ENCODE assay signal across 16 cellular contexts in the genomic region with DNA sequence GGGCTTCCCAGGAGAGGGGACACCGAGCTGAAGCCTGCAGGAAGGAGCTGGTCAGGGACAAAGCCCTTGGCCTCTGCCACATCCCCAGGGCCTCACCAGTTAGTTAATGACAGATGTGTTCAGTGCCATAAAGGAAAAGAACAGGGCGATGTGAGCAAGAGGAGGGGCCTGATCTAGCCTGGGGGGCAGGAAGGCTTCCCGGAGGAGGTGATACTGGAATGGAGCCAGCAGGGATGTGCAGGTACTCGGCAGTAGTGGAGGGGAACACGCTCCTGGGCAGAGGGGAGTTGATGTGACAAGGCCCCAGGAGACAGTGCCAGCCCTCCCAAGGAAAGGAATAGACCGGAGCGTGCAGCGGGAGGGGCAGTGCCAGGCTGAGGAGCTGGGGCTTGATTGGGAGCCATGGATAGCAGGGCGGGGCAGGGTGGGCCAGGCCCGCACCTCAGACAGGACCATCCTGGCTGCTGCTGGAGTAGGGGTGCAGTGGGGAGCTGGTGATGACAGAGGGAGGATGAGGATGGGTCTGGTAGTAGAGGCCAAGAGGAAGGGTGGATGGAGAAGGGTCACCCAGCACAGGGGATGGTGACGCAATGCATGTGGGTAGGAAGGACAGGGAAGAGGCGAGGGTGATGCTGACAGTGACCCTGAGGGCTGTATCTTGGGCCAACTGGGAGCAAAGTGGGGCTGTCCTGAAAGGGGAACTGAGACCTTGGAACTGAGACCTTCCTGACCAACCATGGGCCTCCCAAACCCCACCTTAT. TPM values are rescaled to one million over a fixed set of nuclear protein-coding genes. Genes with fewer than 3 reads are reported as not detected.
"Had no signal": no experiment of that assay in that cellular context is flagged by ENCODE, and none has a peak within 500 bp of the region (broad histone marks: within the 10 kb centered on the region; RNA-seq: fewer than 3 reads in every experiment).

No MANE protein-coding gene starts in this region.

- H3K4me3 ChIP-seq: ascending aorta, dorsolateral prefrontal cortex, left ventricle myocardium inferior, tibial artery, vagina had no signal

- DNase-seq: activated CD4-positive, alpha-beta T cell treated with anti-CD3 and anti-CD28 coated beads, Interleukin-2, amount 10 ng/mL, durations not matched to agents 7 days and 5 days; activated CD4-positive, CD25-positive, alpha-beta regulatory T cell; activated naive CD4-positive, alpha-beta T cell; activated naive CD8-positive, alpha-beta T cell treated with anti-CD3 and anti-CD28 coated beads, Interleukin-2, amount 50 U/mL, for 24 hours; dorsolateral prefrontal cortex; hippocampal formation; kidney; left ventricle myocardium inferior; natural killer cell; stimulated activated CD4-positive, alpha-beta T cell treated with anti-CD3 and anti-CD28 coated beads, Interleukin-12 subunit alpha, Interleukin-12 subunit beta, amount 100 ng/mL, for 4 hours; stimulated activated CD4-positive, alpha-beta T cell treated with anti-CD3 and anti-CD28 coated beads, Interleukin-2, amount 100 ng/mL, for 24 hours; tibial artery had no signal

- H3K27me3 ChIP-seq: ascending aorta, dorsolateral prefrontal cortex, tibial artery, vagina had no signal

- H3K27ac ChIP-seq: ascending aorta, dorsolateral prefrontal cortex, left ventricle myocardium inferior, tibial artery, vagina had no signal

- H3K4me1 ChIP-seq: ascending aorta, tibial artery had no signal

- H3K4me3 Mint-ChIP-seq: activated CD4-positive, alpha-beta T cell treated with anti-CD3 and anti-CD28 coated beads, Interleukin-2, amount 10 ng/mL, durations not matched to agents 7 days and 5 days; activated naive CD8-positive, alpha-beta T cell treated with anti-CD3 and anti-CD28 coated beads, Interleukin-2, amount 50 U/mL, for 24 hours; memory B cell; natural killer cell; stimulated activated effector memory CD8-positive, alpha-beta T cell treated with anti-CD3 and anti-CD28 coated beads, Interleukin-12 subunit alpha, Interleukin-12 subunit beta, amount 100 ng/mL, for 72 hours had no signal

- H3K9me3 Mint-ChIP-seq: activated CD4-positive, alpha-beta T cell treated with anti-CD3 and anti-CD28 coated beads, Interleukin-2, amount 10 ng/mL, durations not matched to agents 7 days and 5 days; natural killer cell; stimulated activated effector memory CD8-positive, alpha-beta T cell treated with anti-CD3 and anti-CD28 coated beads, Interleukin-12 subunit alpha, Interleukin-12 subunit beta, amount 100 ng/mL, for 72 hours had no signal

- H3K27ac Mint-ChIP-seq: activated CD4-positive, alpha-beta T cell treated with anti-CD3 and anti-CD28 coated beads, Interleukin-2, amount 10 ng/mL, durations not matched to agents 7 days and 5 days; activated naive CD8-positive, alpha-beta T cell treated with anti-CD3 and anti-CD28 coated beads, Interleukin-2, amount 50 U/mL, for 24 hours; memory B cell; natural killer cell; stimulated activated effector memory CD8-positive, alpha-beta T cell treated with anti-CD3 and anti-CD28 coated beads, Interleukin-12 subunit alpha, Interleukin-12 subunit beta, amount 100 ng/mL, for 72 hours had no signal

- H3K9me3 ChIP-seq: ascending aorta, left ventricle myocardium inferior, tibial artery, vagina had no signal

- H3K4me1 Mint-ChIP-seq: activated naive CD8-positive, alpha-beta T cell treated with anti-CD3 and anti-CD28 coated beads, Interleukin-2, amount 50 U/mL, for 24 hours had no signal

- H3K27me3 Mint-ChIP-seq: activated CD4-positive, alpha-beta T cell treated with anti-CD3 and anti-CD28 coated beads, Interleukin-2, amount 10 ng/mL, durations not matched to agents 7 days and 5 days; activated naive CD8-positive, alpha-beta T cell treated with anti-CD3 and anti-CD28 coated beads, Interleukin-2, amount 50 U/mL, for 24 hours; memory B cell had no signal

- H3K36me3 Mint-ChIP-seq: natural killer cell had no signal

RNA-seq across cellular contexts. Expression of gene C19orf33, which starts 4.1 kb away (rescaled TPM):
- total RNA-seq: activated CD4-positive, alpha-beta T cell treated with anti-CD3 and anti-CD28 coated beads, Interleukin-2, amount 10 ng/mL, durations not matched to agents 7 days and 5 days; ascending aorta had no signal
